Comparison of ENCODE assay signal across 19 cellular contexts in genomic region chr11:118200497-118200896, GRCh38. TPM values are rescaled to one million over a fixed set of nuclear protein-coding genes. Genes with fewer than 3 reads are reported as not detected.
"Had no signal": no experiment of that assay in that cellular context is flagged by ENCODE, and none has a peak within 500 bp of the region (broad histone marks: within the 10 kb centered on the region; RNA-seq: fewer than 3 reads in every experiment).

No MANE protein-coding gene starts in this region.

- H3K9me3 Mint-ChIP-seq: naive B cell; nephron progenitor cell; stimulated activated naive CD8-positive, alpha-beta T cell treated with anti-CD3 and anti-CD28 coated beads, Interleukin-15, Interleukin-2, amounts not matched to agents 100 ng/mL and 50 ng/mL, for 24 hours had no signal

- H3K4me3 ChIP-seq: heart right ventricle, testis, tibial nerve, upper lobe of right lung, vagina had no signal

- H3K27me3 Mint-ChIP-seq: stimulated activated naive CD8-positive, alpha-beta T cell treated with anti-CD3 and anti-CD28 coated beads, Interleukin-15, Interleukin-2, amounts not matched to agents 100 ng/mL and 50 ng/mL, for 24 hours had no signal

- H3K27ac Mint-ChIP-seq: nephron progenitor cell; stimulated activated naive CD8-positive, alpha-beta T cell treated with anti-CD3 and anti-CD28 coated beads, Interleukin-15, Interleukin-2, amounts not matched to agents 100 ng/mL and 50 ng/mL, for 24 hours had no signal

- H3K36me3 ChIP-seq: tibial nerve, upper lobe of right lung, vagina had no signal

- H3K27me3 ChIP-seq: heart right ventricle, testis, tibial nerve, upper lobe of right lung, vagina had no signal

- ATAC-seq: esophagus mucosa, heart right ventricle, right cardiac atrium, upper lobe of right lung had no signal

- H3K4me3 Mint-ChIP-seq: nephron progenitor cell; stimulated activated naive CD8-positive, alpha-beta T cell treated with anti-CD3 and anti-CD28 coated beads, Interleukin-15, Interleukin-2, amounts not matched to agents 100 ng/mL and 50 ng/mL, for 24 hours had no signal

- H3K27ac ChIP-seq: testis, tibial nerve, upper lobe of right lung, vagina had no signal

- H3K36me3 Mint-ChIP-seq: naive B cell had no signal

- H3K9me3 ChIP-seq: heart right ventricle, testis, tibial nerve, upper lobe of right lung, vagina had no signal

- DNase-seq: heart right ventricle; hypothalamus; kidney glomerular epithelial cell; mesendoderm; naive B cell; nephron progenitor cell; posterior cingulate gyrus; right cardiac atrium; small intestine; stimulated activated CD4-positive, alpha-beta T cell treated with anti-CD3 and anti-CD28 coated beads, Interleukin-12 subunit alpha, Interleukin-12 subunit beta, amount 100 ng/mL, for 4 hours; testis; upper lobe of right lung had no signal

RNA-seq across cellular contexts. Expression of gene SCN2B, which starts 24.1 kb away (rescaled TPM):
- total RNA-seq: lung microvascular endothelial cell, osteocyte had no signal

RNA-seq across cellular contexts. Expression of gene JAML, which starts 24.3 kb away (rescaled TPM):
- total RNA-seq: fibroblast of lung, lung microvascular endothelial cell, osteocyte had no signal
- polyA plus RNA-seq: fibroblast of lung had no signal

RNA-seq across cellular contexts. Expression of gene SCN4B, which starts 47.9 kb away (rescaled TPM):
- total RNA-seq: lung microvascular endothelial cell had no signal
